In the genomic region with DNA sequence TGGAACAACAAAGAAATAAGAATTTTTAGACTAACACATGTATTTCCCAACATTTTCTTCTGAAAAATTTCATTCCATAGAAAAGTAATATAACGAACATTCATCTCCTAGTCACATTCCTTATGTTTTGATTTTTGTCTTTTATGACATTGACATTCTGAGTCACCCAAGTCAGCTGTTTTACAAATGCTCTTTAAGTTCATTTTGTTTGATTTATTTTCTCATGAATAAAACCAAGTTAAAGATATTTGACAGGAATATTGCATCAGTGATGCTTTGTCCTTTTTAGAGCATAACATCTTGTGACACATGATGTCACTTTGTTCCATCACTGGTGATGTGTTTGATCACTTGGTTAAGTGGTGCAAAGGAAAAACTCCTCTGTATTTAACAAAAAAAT, we compare ENCODE assay signal across 1 cellular context.
TF ChIP-seq lines count a peak whose summit lies in the region.

No MANE protein-coding gene starts in this region.

TF ChIP-seq in K562, 482 proteins besides CTCF, POLR2A, EP300 and RAD21 (continued from another document):
- TF ChIP-seq ZNF124 (CRISPR knock-in tag; IDR thresholded peaks at IDR 0.05) (no peak), KAT2B (IDR thresholded peaks at IDR 0.05; ENCODE audit: low read depth, low read length) (no peak), DLX4 (CRISPR knock-in tag; IDR thresholded peaks at IDR 0.05) (no peak), SAP30 (IDR thresholded peaks at IDR 0.05; ENCODE audit: borderline replicate concordance, insufficient read depth, low read depth, low read length, poor library complexity, severe bottlenecking) (no peak), CHD2 (IDR thresholded peaks at IDR 0.05; ENCODE audit: low read depth, low read length) (no peak), ZSCAN29 (IDR thresholded peaks at IDR 0.05) (no peak), USF2 (CRISPR knock-in tag; IDR thresholded peaks at IDR 0.05) (no peak), MEF2A (IDR thresholded peaks at IDR 0.05; ENCODE audit: control insufficient read depth, low read depth, low read length) (no peak), ETV1 (tag; conservative IDR thresholded peaks at IDR 0.05; ENCODE audit: low read depth) (no peak), PML (IDR thresholded peaks at IDR 0.05; ENCODE audit: low read length) (no peak)
- TF ChIP-seq, protein P1, sequence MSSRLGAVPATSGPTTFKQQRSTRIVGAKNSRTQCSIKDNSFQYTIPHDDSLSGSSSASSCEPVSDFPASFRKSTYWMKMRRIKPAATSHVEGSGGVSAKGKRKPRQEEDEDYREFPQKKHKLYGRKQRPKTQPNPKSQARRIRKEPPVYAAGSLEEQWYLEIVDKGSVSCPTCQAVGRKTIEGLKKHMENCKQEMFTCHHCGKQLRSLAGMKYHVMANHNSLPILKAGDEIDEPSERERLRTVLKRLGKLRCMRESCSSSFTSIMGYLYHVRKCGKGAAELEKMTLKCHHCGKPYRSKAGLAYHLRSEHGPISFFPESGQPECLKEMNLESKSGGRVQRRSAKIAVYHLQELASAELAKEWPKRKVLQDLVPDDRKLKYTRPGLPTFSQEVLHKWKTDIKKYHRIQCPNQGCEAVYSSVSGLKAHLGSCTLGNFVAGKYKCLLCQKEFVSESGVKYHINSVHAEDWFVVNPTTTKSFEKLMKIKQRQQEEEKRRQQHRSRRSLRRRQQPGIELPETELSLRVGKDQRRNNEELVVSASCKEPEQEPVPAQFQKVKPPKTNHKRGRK (tag; IDR thresholded peaks at IDR 0.05), result no peak
- TF ChIP-seq, protein P2, sequence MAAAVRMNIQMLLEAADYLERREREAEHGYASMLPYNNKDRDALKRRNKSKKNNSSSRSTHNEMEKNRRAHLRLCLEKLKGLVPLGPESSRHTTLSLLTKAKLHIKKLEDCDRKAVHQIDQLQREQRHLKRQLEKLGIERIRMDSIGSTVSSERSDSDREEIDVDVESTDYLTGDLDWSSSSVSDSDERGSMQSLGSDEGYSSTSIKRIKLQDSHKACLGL (CRISPR knock-in tag; IDR thresholded peaks at IDR 0.05; ENCODE audit: borderline replicate concordance, poor library complexity, severe bottlenecking), result no peak
- TF ChIP-seq, protein P3, sequence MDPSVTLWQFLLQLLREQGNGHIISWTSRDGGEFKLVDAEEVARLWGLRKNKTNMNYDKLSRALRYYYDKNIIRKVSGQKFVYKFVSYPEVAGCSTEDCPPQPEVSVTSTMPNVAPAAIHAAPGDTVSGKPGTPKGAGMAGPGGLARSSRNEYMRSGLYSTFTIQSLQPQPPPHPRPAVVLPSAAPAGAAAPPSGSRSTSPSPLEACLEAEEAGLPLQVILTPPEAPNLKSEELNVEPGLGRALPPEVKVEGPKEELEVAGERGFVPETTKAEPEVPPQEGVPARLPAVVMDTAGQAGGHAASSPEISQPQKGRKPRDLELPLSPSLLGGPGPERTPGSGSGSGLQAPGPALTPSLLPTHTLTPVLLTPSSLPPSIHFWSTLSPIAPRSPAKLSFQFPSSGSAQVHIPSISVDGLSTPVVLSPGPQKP (CRISPR knock-in tag; IDR thresholded peaks at IDR 0.05), result no peak
